Comparison of ENCODE assay signal across 10 cellular contexts in the genomic region with DNA sequence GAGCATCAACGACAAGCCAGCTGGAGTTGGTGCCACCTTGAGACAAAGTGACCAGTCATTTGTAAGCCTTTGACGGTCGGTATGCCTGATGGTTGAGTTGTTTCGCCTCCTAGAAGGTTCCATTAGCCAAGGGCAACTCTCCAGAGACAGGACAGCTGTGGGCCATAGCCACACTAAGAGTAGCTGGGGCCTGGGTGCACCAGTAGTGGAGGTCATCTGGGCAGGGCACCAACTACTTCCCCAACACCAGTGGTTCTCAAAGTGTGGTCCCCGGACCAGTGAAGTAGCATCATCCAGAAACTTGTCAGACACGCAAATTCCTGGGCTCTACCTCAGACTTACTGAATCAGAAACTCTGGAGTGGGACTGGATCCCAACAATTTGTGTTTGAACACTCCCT.
"Had no signal": no experiment of that assay in that cellular context is flagged by ENCODE, and none has a peak within 500 bp of the region (broad histone marks: within the 10 kb centered on the region; RNA-seq: fewer than 3 reads in every experiment).

No MANE protein-coding gene starts in this region.

- H3K36me3 ChIP-seq: HAP-1 had no signal

- H3K4me1 ChIP-seq: HAP-1 had no signal

- H3K4me3 ChIP-seq: GM23248, GM23338, HAP-1 had no signal

- H3K9me3 ChIP-seq: HAP-1 had no signal

- H3K27ac ChIP-seq: GM23248 had no signal

- FAIRE-seq: H1, H54 had no signal

- DNase-seq: GM23248, GOT3, H7, H9, HCEC 1CT, HFFc6 had no signal
